In the genomic region with DNA sequence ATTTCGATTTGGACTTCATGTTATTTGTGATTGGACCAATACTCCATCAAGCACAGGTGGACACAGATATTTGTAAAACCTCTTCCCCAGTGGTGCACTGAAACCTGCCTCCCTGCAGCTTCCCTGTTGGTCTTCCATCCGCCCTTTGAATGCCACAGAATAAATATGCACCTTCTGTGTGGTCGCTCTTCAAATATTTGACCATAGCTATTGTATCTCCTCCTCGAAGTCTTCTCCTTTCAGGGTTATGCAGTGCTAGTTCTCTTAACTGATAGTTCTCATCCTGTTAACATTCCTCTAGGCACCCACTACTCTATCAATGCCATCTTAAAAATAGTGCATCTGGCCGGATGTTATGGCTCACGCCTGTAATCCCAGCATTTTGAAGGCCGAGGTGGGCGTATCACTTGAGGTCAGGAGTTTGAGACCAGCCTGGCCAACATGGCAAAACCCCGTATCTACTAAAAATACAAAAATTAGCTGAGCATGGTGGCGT, we compare ENCODE assay signal across 1 cellular context.
TF ChIP-seq lines count a peak whose summit lies in the region.

No MANE protein-coding gene starts in this region.

TF ChIP-seq in HepG2, 621 proteins besides CTCF, POLR2A, EP300 and RAD21 (continued from another document and continues in another):
- TF ChIP-seq, protein P1, sequence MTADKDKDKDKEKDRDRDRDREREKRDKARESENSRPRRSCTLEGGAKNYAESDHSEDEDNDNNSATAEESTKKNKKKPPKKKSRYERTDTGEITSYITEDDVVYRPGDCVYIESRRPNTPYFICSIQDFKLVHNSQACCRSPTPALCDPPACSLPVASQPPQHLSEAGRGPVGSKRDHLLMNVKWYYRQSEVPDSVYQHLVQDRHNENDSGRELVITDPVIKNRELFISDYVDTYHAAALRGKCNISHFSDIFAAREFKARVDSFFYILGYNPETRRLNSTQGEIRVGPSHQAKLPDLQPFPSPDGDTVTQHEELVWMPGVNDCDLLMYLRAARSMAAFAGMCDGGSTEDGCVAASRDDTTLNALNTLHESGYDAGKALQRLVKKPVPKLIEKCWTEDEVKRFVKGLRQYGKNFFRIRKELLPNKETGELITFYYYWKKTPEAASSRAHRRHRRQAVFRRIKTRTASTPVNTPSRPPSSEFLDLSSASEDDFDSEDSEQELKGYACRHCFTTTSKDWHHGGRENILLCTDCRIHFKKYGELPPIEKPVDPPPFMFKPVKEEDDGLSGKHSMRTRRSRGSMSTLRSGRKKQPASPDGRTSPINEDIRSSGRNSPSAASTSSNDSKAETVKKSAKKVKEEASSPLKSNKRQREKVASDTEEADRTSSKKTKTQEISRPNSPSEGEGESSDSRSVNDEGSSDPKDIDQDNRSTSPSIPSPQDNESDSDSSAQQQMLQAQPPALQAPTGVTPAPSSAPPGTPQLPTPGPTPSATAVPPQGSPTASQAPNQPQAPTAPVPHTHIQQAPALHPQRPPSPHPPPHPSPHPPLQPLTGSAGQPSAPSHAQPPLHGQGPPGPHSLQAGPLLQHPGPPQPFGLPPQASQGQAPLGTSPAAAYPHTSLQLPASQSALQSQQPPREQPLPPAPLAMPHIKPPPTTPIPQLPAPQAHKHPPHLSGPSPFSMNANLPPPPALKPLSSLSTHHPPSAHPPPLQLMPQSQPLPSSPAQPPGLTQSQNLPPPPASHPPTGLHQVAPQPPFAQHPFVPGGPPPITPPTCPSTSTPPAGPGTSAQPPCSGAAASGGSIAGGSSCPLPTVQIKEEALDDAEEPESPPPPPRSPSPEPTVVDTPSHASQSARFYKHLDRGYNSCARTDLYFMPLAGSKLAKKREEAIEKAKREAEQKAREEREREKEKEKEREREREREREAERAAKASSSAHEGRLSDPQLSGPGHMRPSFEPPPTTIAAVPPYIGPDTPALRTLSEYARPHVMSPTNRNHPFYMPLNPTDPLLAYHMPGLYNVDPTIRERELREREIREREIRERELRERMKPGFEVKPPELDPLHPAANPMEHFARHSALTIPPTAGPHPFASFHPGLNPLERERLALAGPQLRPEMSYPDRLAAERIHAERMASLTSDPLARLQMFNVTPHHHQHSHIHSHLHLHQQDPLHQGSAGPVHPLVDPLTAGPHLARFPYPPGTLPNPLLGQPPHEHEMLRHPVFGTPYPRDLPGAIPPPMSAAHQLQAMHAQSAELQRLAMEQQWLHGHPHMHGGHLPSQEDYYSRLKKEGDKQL (CRISPR knock-in tag; IDR thresholded peaks at IDR 0.05; ENCODE audit: low read depth) = peak; percentile 96
- TF ChIP-seq SATB2 (CRISPR knock-in tag; IDR thresholded peaks at IDR 0.05) (no peak), ZNF746 (CRISPR knock-in tag; IDR thresholded peaks at IDR 0.05) (peak; percentile 82; the same call in 1 of the 2 replicates), NFYB (CRISPR knock-in tag; IDR thresholded peaks at IDR 0.05) (0 out of 2 replicates have a peak, but pooled peaks have one; percentile 23), ZNF788 (CRISPR knock-in tag; IDR thresholded peaks at IDR 0.05; ENCODE audit: borderline replicate concordance) (peak; percentile 70; the same call in 1 of the 2 replicates), ZNF556 (CRISPR knock-in tag; IDR thresholded peaks at IDR 0.05; ENCODE audit: borderline replicate concordance) (peak; percentile 78), TIGD3 (CRISPR knock-in tag; IDR thresholded peaks at IDR 0.05; ENCODE audit: borderline replicate concordance) (no peak), ATF4 (CRISPR knock-in tag; IDR thresholded peaks at IDR 0.05) (peak in 1 of 2 experiments; percentile 39; a peak in 1 of 4 replicates), ZNF446 (CRISPR knock-in tag; IDR thresholded peaks at IDR 0.05) (no peak), PAF1 (CRISPR knock-in tag; IDR thresholded peaks at IDR 0.05) (no peak), MAX (IDR thresholded peaks at IDR 0.05) (0 out of 2 replicates have a peak, but pooled peaks have one; percentile 36), ZBTB7B (CRISPR knock-in tag; IDR thresholded peaks at IDR 0.05) (peak; percentile 99), RFXAP (CRISPR knock-in tag; IDR thresholded peaks at IDR 0.05; ENCODE audit: borderline replicate concordance) (no peak), ETV6 (CRISPR knock-in tag; conservative IDR thresholded peaks at IDR 0.05) (peak; percentile 61; the same call in 1 of the 2 replicates), ZBTB3 (CRISPR knock-in tag; IDR thresholded peaks at IDR 0.05; ENCODE audit: borderline replicate concordance, low read depth) (peak; percentile 87; the same call in 1 of the 2 replicates), SMYD3 (CRISPR knock-in tag; IDR thresholded peaks at IDR 0.05) (no peak), RAD51 (IDR thresholded peaks at IDR 0.05; ENCODE audit: borderline replicate concordance) (no peak), ZNF616 (CRISPR knock-in tag; IDR thresholded peaks at IDR 0.05; ENCODE audit: low read depth) (no peak), ZNF44 (CRISPR knock-in tag; IDR thresholded peaks at IDR 0.05) (no peak), ZFX (CRISPR knock-in tag; IDR thresholded peaks at IDR 0.05; ENCODE audit: low read depth) (peak; percentile 68), ZNF205 (CRISPR knock-in tag; IDR thresholded peaks at IDR 0.05) (peak; percentile 80; the same call in 1 of the 2 replicates), KLF13 (CRISPR knock-in tag; IDR thresholded peaks at IDR 0.05) (no peak), SRSF9 (IDR thresholded peaks at IDR 0.05; ENCODE audit: borderline replicate concordance, insufficient read depth, low read depth, low read length, poor library complexity, severe bottlenecking) (no peak), NR2F6 (IDR thresholded peaks at IDR 0.05) (peak; percentile 85), NR2F6 (CRISPR knock-in tag; IDR thresholded peaks at IDR 0.05) (peak; percentile 88), ZNF747 (CRISPR knock-in tag; IDR thresholded peaks at IDR 0.05; ENCODE audit: borderline replicate concordance) (peak; percentile 49; the same call in 1 of the 2 replicates), KAT8 (CRISPR knock-in tag; IDR thresholded peaks at IDR 0.05) (no peak; the same call in none of the 2 replicates), ZSCAN30 (CRISPR knock-in tag; IDR thresholded peaks at IDR 0.05) (no peak), ATRX (CRISPR knock-in tag; IDR thresholded peaks at IDR 0.05; ENCODE audit: borderline replicate concordance) (no peak), KMT2B (CRISPR knock-in tag; IDR thresholded peaks at IDR 0.05) (peak; percentile 23; the same call in 1 of the 2 replicates), ISX (CRISPR knock-in tag; conservative IDR thresholded peaks at IDR 0.05) (no peak), ZNF280B (CRISPR knock-in tag; IDR thresholded peaks at IDR 0.05; ENCODE audit: borderline replicate concordance) (no peak), MAFK (conservative IDR thresholded peaks at IDR 0.05 in 1 of 2, IDR thresholded peaks at IDR 0.05 in 1 of 2; ENCODE audit: low read length in 2 of 2) (no peak), ZNF207 (IDR thresholded peaks at IDR 0.05; ENCODE audit: borderline replicate concordance) (no peak), STAT5B (CRISPR knock-in tag; IDR thresholded peaks at IDR 0.05) (peak; percentile 48; the same call in 1 of the 2 replicates), ZNF367 (CRISPR knock-in tag; IDR thresholded peaks at IDR 0.05; ENCODE audit: borderline replicate concordance) (no peak)
- TF ChIP-seq, protein P2, sequence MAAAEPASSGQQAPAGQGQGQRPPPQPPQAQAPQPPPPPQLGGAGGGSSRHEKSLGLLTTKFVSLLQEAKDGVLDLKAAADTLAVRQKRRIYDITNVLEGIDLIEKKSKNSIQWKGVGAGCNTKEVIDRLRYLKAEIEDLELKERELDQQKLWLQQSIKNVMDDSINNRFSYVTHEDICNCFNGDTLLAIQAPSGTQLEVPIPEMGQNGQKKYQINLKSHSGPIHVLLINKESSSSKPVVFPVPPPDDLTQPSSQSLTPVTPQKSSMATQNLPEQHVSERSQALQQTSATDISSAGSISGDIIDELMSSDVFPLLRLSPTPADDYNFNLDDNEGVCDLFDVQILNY (CRISPR knock-in tag; conservative IDR thresholded peaks at IDR 0.05) = no peak
- TF ChIP-seq, protein P3, sequence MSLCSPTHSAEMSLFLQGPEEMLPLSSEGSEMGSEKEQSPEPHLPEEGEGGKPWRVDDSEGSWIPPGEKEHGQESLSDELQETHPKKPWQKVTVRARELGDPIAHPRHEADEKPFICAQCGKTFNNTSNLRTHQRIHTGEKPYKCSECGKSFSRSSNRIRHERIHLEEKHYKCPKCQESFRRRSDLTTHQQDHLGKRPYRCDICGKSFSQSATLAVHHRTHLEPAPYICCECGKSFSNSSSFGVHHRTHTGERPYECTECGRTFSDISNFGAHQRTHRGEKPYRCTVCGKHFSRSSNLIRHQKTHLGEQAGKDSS (CRISPR knock-in tag; IDR thresholded peaks at IDR 0.05; ENCODE audit: borderline replicate concordance, low read depth) = peak; percentile 84; the same call in 1 of the 2 replicates
- TF ChIP-seq, protein P4, sequence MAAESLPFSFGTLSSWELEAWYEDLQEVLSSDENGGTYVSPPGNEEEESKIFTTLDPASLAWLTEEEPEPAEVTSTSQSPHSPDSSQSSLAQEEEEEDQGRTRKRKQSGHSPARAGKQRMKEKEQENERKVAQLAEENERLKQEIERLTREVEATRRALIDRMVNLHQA (CRISPR knock-in tag; IDR thresholded peaks at IDR 0.05) = no peak
- TF ChIP-seq, protein P5, sequence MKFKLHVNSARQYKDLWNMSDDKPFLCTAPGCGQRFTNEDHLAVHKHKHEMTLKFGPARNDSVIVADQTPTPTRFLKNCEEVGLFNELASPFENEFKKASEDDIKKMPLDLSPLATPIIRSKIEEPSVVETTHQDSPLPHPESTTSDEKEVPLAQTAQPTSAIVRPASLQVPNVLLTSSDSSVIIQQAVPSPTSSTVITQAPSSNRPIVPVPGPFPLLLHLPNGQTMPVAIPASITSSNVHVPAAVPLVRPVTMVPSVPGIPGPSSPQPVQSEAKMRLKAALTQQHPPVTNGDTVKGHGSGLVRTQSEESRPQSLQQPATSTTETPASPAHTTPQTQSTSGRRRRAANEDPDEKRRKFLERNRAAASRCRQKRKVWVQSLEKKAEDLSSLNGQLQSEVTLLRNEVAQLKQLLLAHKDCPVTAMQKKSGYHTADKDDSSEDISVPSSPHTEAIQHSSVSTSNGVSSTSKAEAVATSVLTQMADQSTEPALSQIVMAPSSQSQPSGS (CRISPR knock-in tag; IDR thresholded peaks at IDR 0.05) = peak; percentile 91
- TF ChIP-seq, protein P6, sequence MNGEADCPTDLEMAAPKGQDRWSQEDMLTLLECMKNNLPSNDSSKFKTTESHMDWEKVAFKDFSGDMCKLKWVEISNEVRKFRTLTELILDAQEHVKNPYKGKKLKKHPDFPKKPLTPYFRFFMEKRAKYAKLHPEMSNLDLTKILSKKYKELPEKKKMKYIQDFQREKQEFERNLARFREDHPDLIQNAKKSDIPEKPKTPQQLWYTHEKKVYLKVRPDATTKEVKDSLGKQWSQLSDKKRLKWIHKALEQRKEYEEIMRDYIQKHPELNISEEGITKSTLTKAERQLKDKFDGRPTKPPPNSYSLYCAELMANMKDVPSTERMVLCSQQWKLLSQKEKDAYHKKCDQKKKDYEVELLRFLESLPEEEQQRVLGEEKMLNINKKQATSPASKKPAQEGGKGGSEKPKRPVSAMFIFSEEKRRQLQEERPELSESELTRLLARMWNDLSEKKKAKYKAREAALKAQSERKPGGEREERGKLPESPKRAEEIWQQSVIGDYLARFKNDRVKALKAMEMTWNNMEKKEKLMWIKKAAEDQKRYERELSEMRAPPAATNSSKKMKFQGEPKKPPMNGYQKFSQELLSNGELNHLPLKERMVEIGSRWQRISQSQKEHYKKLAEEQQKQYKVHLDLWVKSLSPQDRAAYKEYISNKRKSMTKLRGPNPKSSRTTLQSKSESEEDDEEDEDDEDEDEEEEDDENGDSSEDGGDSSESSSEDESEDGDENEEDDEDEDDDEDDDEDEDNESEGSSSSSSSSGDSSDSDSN (CRISPR knock-in tag; IDR thresholded peaks at IDR 0.05) = peak; percentile 62; the same call in 1 of the 2 replicates
- TF ChIP-seq, protein P7, sequence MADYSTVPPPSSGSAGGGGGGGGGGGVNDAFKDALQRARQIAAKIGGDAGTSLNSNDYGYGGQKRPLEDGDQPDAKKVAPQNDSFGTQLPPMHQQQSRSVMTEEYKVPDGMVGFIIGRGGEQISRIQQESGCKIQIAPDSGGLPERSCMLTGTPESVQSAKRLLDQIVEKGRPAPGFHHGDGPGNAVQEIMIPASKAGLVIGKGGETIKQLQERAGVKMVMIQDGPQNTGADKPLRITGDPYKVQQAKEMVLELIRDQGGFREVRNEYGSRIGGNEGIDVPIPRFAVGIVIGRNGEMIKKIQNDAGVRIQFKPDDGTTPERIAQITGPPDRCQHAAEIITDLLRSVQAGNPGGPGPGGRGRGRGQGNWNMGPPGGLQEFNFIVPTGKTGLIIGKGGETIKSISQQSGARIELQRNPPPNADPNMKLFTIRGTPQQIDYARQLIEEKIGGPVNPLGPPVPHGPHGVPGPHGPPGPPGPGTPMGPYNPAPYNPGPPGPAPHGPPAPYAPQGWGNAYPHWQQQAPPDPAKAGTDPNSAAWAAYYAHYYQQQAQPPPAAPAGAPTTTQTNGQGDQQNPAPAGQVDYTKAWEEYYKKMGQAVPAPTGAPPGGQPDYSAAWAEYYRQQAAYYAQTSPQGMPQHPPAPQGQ (CRISPR knock-in tag; IDR thresholded peaks at IDR 0.05; ENCODE audit: borderline replicate concordance) = no peak
